Comparison of ENCODE assay signal across 1 cellular context in genomic region chr7:153590136-153590535, GRCh38.
TF ChIP-seq lines count a peak whose summit lies in the region.

No MANE protein-coding gene starts in this region.

TF ChIP-seq in HepG2, 621 proteins besides CTCF, POLR2A, EP300 and RAD21 (continued from another document):
- no peak for TF ChIP-seq MYPOP (CRISPR knock-in tag; IDR thresholded peaks at IDR 0.05)
- no peak for TF ChIP-seq PTBP1 (IDR thresholded peaks at IDR 0.05; ENCODE audit: low read depth, low read length, poor library complexity, severe bottlenecking)
- no peak for TF ChIP-seq ZNF441 (CRISPR knock-in tag; IDR thresholded peaks at IDR 0.05; ENCODE audit: borderline replicate concordance)
- TF ChIP-seq GPN1 (CRISPR knock-in tag; IDR thresholded peaks at IDR 0.05; ENCODE audit: borderline replicate concordance) = no peak
- TF ChIP-seq ATAD3A (CRISPR knock-in tag; IDR thresholded peaks at IDR 0.05) = no peak
- no peak for TF ChIP-seq MAX (IDR thresholded peaks at IDR 0.05)
- no peak for TF ChIP-seq CAMTA2 (CRISPR knock-in tag; IDR thresholded peaks at IDR 0.05; ENCODE audit: borderline replicate concordance)
- TF ChIP-seq THYN1 (CRISPR knock-in tag; IDR thresholded peaks at IDR 0.05; ENCODE audit: borderline replicate concordance, low read depth) = no peak
